ENCODE assay signal across 16 cellular contexts in the genomic region with DNA sequence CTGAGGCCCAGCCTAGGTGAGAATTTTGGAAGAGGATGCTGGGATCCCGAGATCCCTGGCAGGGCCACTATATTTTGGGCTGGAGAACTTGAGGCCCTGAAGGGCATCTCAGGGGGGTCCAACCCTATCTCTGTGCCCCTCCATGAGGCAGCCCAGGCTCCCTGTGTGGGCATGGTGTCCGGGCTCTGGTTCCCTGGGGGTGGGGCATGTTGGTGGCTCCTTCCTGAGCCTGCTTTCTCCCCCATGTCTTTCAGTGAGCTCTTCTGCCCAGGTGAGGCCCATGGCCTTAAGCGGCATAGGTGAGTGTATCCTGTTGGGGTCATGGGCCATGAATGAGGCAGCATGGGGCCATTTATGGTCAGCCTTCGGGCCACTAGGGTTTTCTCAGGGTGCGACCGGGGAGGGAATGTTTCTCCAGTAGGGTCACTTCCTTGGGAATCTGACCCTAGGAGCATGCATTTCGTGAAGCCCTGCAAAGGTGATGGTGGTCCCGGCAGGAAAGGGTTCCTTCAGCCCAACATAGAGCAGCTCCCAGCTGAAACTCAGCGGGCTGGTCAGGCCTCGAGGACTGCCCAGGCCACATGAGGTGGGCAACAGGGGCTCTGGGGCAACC.
DNase-seq lines count a peak whose midpoint lies in the region; ATAC-seq, FAIRE-seq and TF ChIP-seq lines count a peak whose summit lies in the region.
"Had no signal": no experiment of that assay in that cellular context is flagged by ENCODE, and none has a peak within 500 bp of the region (broad histone marks: within the 10 kb centered on the region; RNA-seq: fewer than 3 reads in every experiment).

No MANE protein-coding gene starts in this region.

- no peak for TF ChIP-seq EP300 in esophagus muscularis mucosa (IDR thresholded peaks at IDR 0.05)

- no peak overlapping the region for H3K27ac ChIP-seq in esophagus muscularis mucosa (replicated peaks in 1 of 4)
- no peak overlapping the region for H3K27ac ChIP-seq in psoas muscle
- H3K27ac ChIP-seq: PC-9 had no signal

- WGBS in esophagus muscularis mucosa = 90% methylated on average over 7 of the region's 10 CpGs
- WGBS in psoas muscle, 3 donors = 85 to 87% (median 87%) methylated on average over 10 of the region's 10 CpGs

- H3K9me3 ChIP-seq in esophagus muscularis mucosa (peaks cover 0 to 74% (median 27%) of the 10 kb centered on the region in 4 donors), psoas muscle (no peaks in the 10 kb centered on the region)

- DNase-seq in activated effector memory CD4-positive, alpha-beta T cell treated with anti-CD3 and anti-CD28 coated beads, Interleukin-2, amount 50 U/mL, for 16 hours = peak; percentile 50
- DNase-seq in activated effector memory CD4-positive, alpha-beta T cell treated with Interleukin-2 at 50 U/mL for 16 hours = no peak
- DNase-seq in H7 = peak; percentile 17
- DNase-seq in esophagus muscularis mucosa (ENCODE audit: extremely low spot score) = peak; percentile 81
- peak; percentile 3 to 31 for DNase-seq in psoas muscle
- no peak for DNase-seq in GM12891 (ENCODE audit: insufficient read length, low spot score)
- DNase-seq in NCI-H2029 treated with DMSO at 0.1 percent for 48 hours (lab: John Stamatoyannopoulos, UW) = no peak
- DNase-seq in GM10266 (ENCODE audit: extremely low spot score) = no peak
- DNase-seq: DND-41, GDM1, KG1, NCI-H1092 treated with DMSO at 0.1 percent for 48 hours, NCI-H1694, NCI-H748 treated with DMSO at 0.1 percent for 48 hours, PC-9 had no signal

- H3K36me3 ChIP-seq in H7 (replicated peaks; ENCODE audit: control insufficient read depth, insufficient read depth, low read length) (no peaks in the 10 kb centered on the region), esophagus muscularis mucosa (peaks cover 0 to 2% (median 0%) of the 10 kb centered on the region in 4 donors), psoas muscle (ENCODE audit: insufficient read depth in 1 of 2, low read depth in 1 of 2) (no peaks in the 10 kb centered on the region)

- FAIRE-seq in GM12891 (lab: Jason Lieb, UNC) = no peak
- FAIRE-seq: H1 had no signal

- H3K27me3 ChIP-seq in H7 (ENCODE audit: control insufficient read depth, insufficient read depth, low read length) (no peaks in the 10 kb centered on the region), esophagus muscularis mucosa (no peaks in the 10 kb centered on the region), psoas muscle (ENCODE audit: insufficient read depth in 3 of 3, low read length in 2 of 3) (no peaks in the 10 kb centered on the region)

- H3K4me3 ChIP-seq in H7 (ENCODE audit: insufficient read depth, low read depth, low read length) (no peak overlapping the region), esophagus muscularis mucosa (no peak overlapping the region), psoas muscle (no peak overlapping the region)
- H3K4me3 ChIP-seq: PC-9 had no signal

- TF ChIP-seq CTCF in esophagus muscularis mucosa (IDR thresholded peaks at IDR 0.05) (no peak), psoas muscle (IDR thresholded peaks at IDR 0.05) (no peak), GM10266 (IDR thresholded peaks at IDR 0.05; ENCODE audit: control insufficient read depth, insufficient read depth, low read depth, missing control alignments) (no peak)

- H3K4me1 ChIP-seq in esophagus muscularis mucosa (no peaks in the 10 kb centered on the region), psoas muscle (no peaks in the 10 kb centered on the region)

- intact Hi-C loops in esophagus muscularis mucosa (cut with DNase I) (no loop called here), psoas muscle (cut with DNase I) (no loop called here)

- no peak for ATAC-seq in psoas muscle

- TF ChIP-seq POLR2A in esophagus muscularis mucosa (IDR thresholded peaks at IDR 0.05; ENCODE audit: low read depth) (no peak), GM12891 (IDR thresholded peaks at IDR 0.05; ENCODE audit: low read depth, low read length) (no peak)

TF ChIP-seq in GM12891, 5 proteins besides CTCF, POLR2A, EP300 and RAD21:
- no peak for TF ChIP-seq POU2F2 (IDR thresholded peaks at IDR 0.05; ENCODE audit: low read depth, low read length)
- TF ChIP-seq SPI1 (IDR thresholded peaks at IDR 0.05; ENCODE audit: low read depth, low read length) = no peak
- TF ChIP-seq TAF1 (IDR thresholded peaks at IDR 0.05; ENCODE audit: low read depth, low read length) = no peak
- no peak for TF ChIP-seq POLR2AphosphoS5 (IDR thresholded peaks at IDR 0.05; ENCODE audit: low read depth, low read length)
- no peak for TF ChIP-seq PAX5 (IDR thresholded peaks at IDR 0.05; ENCODE audit: insufficient read depth, low read length, severe bottlenecking)

Comparison
In these comparisons a context has a peak if more than half of its experiments do, and no peak if none do; other contexts are left out.
1. DNase-seq: peak in activated effector memory CD4-positive, alpha-beta T cell treated with anti-CD3 and anti-CD28 coated beads, Interleukin-2, amount 50 U/mL, for 16 hours (single experiment), H7 (single experiment), esophagus muscularis mucosa (single experiment) and psoas muscle (2 of 2); none in activated effector memory CD4-positive, alpha-beta T cell treated with Interleukin-2 at 50 U/mL for 16 hours (single experiment), GM12891 (single experiment), NCI-H2029 treated with DMSO at 0.1 percent for 48 hours (single experiment) and GM10266 (single experiment).